ENCODE assay signal across 34 cellular contexts in genomic region chr3:143155756-143156155, GRCh38.
"Had no signal": no experiment of that assay in that cellular context is flagged by ENCODE, and none has a peak within 500 bp of the region (broad histone marks: within the 10 kb centered on the region; RNA-seq: fewer than 3 reads in every experiment).

No MANE protein-coding gene starts in this region.

- H3K9me3 Mint-ChIP-seq: activated CD4-positive, alpha-beta memory T cell treated with anti-CD3 and anti-CD28 coated beads for 36 hours; activated naive CD4-positive, alpha-beta T cell treated with anti-CD3 and anti-CD28 coated beads for 36 hours; activated naive CD4-positive, alpha-beta T cell treated with anti-CD3 and anti-CD28 coated beads, Interleukin-2, amount 50 U/mL, for 24 hours; activated naive CD8-positive, alpha-beta T cell treated with anti-CD3 and anti-CD28 coated beads for 36 hours; activated naive CD8-positive, alpha-beta T cell treated with anti-CD3 and anti-CD28 coated beads, Interleukin-2, amount 50 U/mL, for 24 hours; activated T-helper 1 cell treated with anti-CD3 and anti-CD28 coated beads, Interleukin-12 subunit alpha, Interleukin-12 subunit beta, Interleukin-2, Interleukin-4 antibody, amounts not matched to agents 30 ng/mL and 10 ng/mL and 1 ng/mL, durations not matched to agents 14 hours and 24 hours and 36 hours; activated T-helper 2 cell treated with anti-CD3 and anti-CD28 coated beads, Interferon-gamma antibody, Interleukin-2, Interleukin-4, amounts not matched to agents 10 μg/mL and 5 μg/mL and 100 μg/mL, durations not matched to agents 14 hours and 24 hours and 36 hours; central memory CD8-positive, alpha-beta T cell; dendritic cell treated with granulocyte-macrophage colony-stimulating factor and Interleukin-4, amounts not matched to agents 40 ng/mL and 50 ng/mL, for 4 days; endodermal cell had no signal

- DNase-seq: activated CD4-positive, alpha-beta memory T cell treated with anti-CD3 and anti-CD28 coated beads for 36 hours; activated CD4-positive, alpha-beta T cell treated with anti-CD3 and anti-CD28 coated beads for 36 hours; activated CD4-positive, alpha-beta T cell treated with anti-CD3 and anti-CD28 coated beads, Interleukin-2, amount 10 ng/mL, durations not matched to agents 24 days and 14 days; activated CD4-positive, CD25-positive, alpha-beta regulatory T cell; activated CD4-positive, CD25-positive, alpha-beta regulatory T cell treated with anti-CD3 and anti-CD28 coated beads, Interleukin-2, amount 50 U/mL, for 72 hours; activated CD8-positive, alpha-beta memory T cell treated with anti-CD3 and anti-CD28 coated beads, Interleukin-2, amount 10 ng/mL, durations not matched to agents 7 days and 5 days; activated CD8-positive, alpha-beta memory T cell treated with anti-CD3 and anti-CD28 coated beads, Interleukin-2, amount 50 U/mL, for 4 hours; activated CD8-positive, alpha-beta T cell treated with anti-CD3 and anti-CD28 coated beads, Interleukin-2, amount 10 ng/mL, durations not matched to agents 7 days and 5 days; activated effector memory CD4-positive, alpha-beta T cell treated with anti-CD3 and anti-CD28 coated beads, Interleukin-2, amount 50 U/mL, for 16 hours; activated naive CD4-positive, alpha-beta T cell treated with anti-CD3 and anti-CD28 coated beads for 36 hours; activated naive CD8-positive, alpha-beta T cell treated with anti-CD3 and anti-CD28 coated beads for 36 hours; activated naive CD8-positive, alpha-beta T cell treated with anti-CD3 and anti-CD28 coated beads, Interleukin-2, amount 50 U/mL, for 24 hours; activated T-cell treated with anti-CD3 and anti-CD28 coated beads, Interleukin-2, amount 50 U/mL, for 1 hour; activated T-cell treated with anti-CD3 and anti-CD28 coated beads, Interleukin-2, amount 50 U/mL, for 48 hours; adrenal gland; amygdala; aorta; body of pancreas; dorsolateral prefrontal cortex; effector memory CD4-positive, alpha-beta T cell; endodermal cell; erythroblast; gastrocnemius medialis; glutamatergic neuron; heart left ventricle; hypothalamus had no signal

- ATAC-seq: activated CD4-positive, alpha-beta T cell treated with anti-CD3 and anti-CD28 coated beads for 36 hours; activated CD8-positive, alpha-beta memory T cell treated with anti-CD3 and anti-CD28 coated beads, Interleukin-2, amount 10 ng/mL, durations not matched to agents 7 days and 5 days; activated CD8-positive, alpha-beta T cell treated with anti-CD3 and anti-CD28 coated beads, Interleukin-2, amount 10 ng/mL, durations not matched to agents 7 days and 5 days; activated naive CD8-positive, alpha-beta T cell treated with anti-CD3 and anti-CD28 coated beads, Interleukin-2, amount 50 U/mL, for 24 hours; body of pancreas; foreskin keratinocyte; gastrocnemius medialis; heart left ventricle had no signal

- H3K27ac ChIP-seq: adrenal gland, body of pancreas, coronary artery, dorsolateral prefrontal cortex, esophagus muscularis mucosa, foreskin keratinocyte, gastrocnemius medialis, heart left ventricle had no signal

- H3K27me3 Mint-ChIP-seq: activated CD4-positive, alpha-beta memory T cell treated with anti-CD3 and anti-CD28 coated beads for 36 hours; activated CD4-positive, alpha-beta T cell treated with anti-CD3 and anti-CD28 coated beads for 36 hours; activated CD4-positive, alpha-beta T cell treated with anti-CD3 and anti-CD28 coated beads, Interleukin-2, amount 10 ng/mL, durations not matched to agents 24 days and 14 days; activated naive CD4-positive, alpha-beta T cell treated with anti-CD3 and anti-CD28 coated beads, Interleukin-2, amount 50 U/mL, for 24 hours; activated naive CD8-positive, alpha-beta T cell treated with anti-CD3 and anti-CD28 coated beads for 36 hours; activated naive CD8-positive, alpha-beta T cell treated with anti-CD3 and anti-CD28 coated beads, Interleukin-2, amount 50 U/mL, for 24 hours; central memory CD8-positive, alpha-beta T cell had no signal

- H3K4me1 Mint-ChIP-seq: central memory CD8-positive, alpha-beta T cell; endodermal cell had no signal

- H3K4me1 ChIP-seq: adrenal gland, body of pancreas, foreskin keratinocyte had no signal

- H3K9me3 ChIP-seq: adrenal gland, body of pancreas, esophagus muscularis mucosa, gastrocnemius medialis, heart left ventricle had no signal

- H3K36me3 Mint-ChIP-seq: activated CD4-positive, alpha-beta memory T cell treated with anti-CD3 and anti-CD28 coated beads for 36 hours; activated CD8-positive, alpha-beta memory T cell treated with anti-CD3 and anti-CD28 coated beads, Interleukin-2, amount 10 ng/mL, durations not matched to agents 7 days and 5 days; activated naive CD4-positive, alpha-beta T cell treated with anti-CD3 and anti-CD28 coated beads, Interleukin-2, amount 50 U/mL, for 24 hours; activated naive CD8-positive, alpha-beta T cell treated with anti-CD3 and anti-CD28 coated beads for 36 hours had no signal

- H3K27me3 ChIP-seq: adrenal gland, body of pancreas, esophagus muscularis mucosa, foreskin keratinocyte, gastrocnemius medialis had no signal

- H3K4me3 ChIP-seq: adrenal gland, body of pancreas, coronary artery, dorsolateral prefrontal cortex, esophagus muscularis mucosa, gastrocnemius medialis, heart left ventricle had no signal

- H3K4me3 Mint-ChIP-seq: activated CD4-positive, alpha-beta memory T cell treated with anti-CD3 and anti-CD28 coated beads for 36 hours; activated CD4-positive, alpha-beta T cell treated with anti-CD3 and anti-CD28 coated beads for 36 hours; activated CD4-positive, alpha-beta T cell treated with anti-CD3 and anti-CD28 coated beads, Interleukin-2, amount 10 ng/mL, durations not matched to agents 24 days and 14 days; activated CD8-positive, alpha-beta memory T cell treated with anti-CD3 and anti-CD28 coated beads, Interleukin-2, amount 10 ng/mL, durations not matched to agents 7 days and 5 days; activated CD8-positive, alpha-beta T cell treated with anti-CD3 and anti-CD28 coated beads, Interleukin-2, amount 10 ng/mL, durations not matched to agents 7 days and 5 days; activated naive CD4-positive, alpha-beta T cell treated with anti-CD3 and anti-CD28 coated beads for 36 hours; activated naive CD4-positive, alpha-beta T cell treated with anti-CD3 and anti-CD28 coated beads, Interleukin-2, amount 50 U/mL, for 24 hours; activated naive CD8-positive, alpha-beta T cell treated with anti-CD3 and anti-CD28 coated beads for 36 hours; activated naive CD8-positive, alpha-beta T cell treated with anti-CD3 and anti-CD28 coated beads, Interleukin-2, amount 50 U/mL, for 24 hours; activated T-helper 1 cell treated with anti-CD3 and anti-CD28 coated beads, Interleukin-12 subunit alpha, Interleukin-12 subunit beta, Interleukin-2, Interleukin-4 antibody, amounts not matched to agents 30 ng/mL and 10 ng/mL and 1 ng/mL, durations not matched to agents 14 hours and 24 hours and 36 hours; central memory CD8-positive, alpha-beta T cell; dendritic cell treated with granulocyte-macrophage colony-stimulating factor and Interleukin-4, amounts not matched to agents 40 ng/mL and 50 ng/mL, for 4 days; endodermal cell had no signal

- H3K27ac Mint-ChIP-seq: activated CD4-positive, alpha-beta memory T cell treated with anti-CD3 and anti-CD28 coated beads for 36 hours; activated CD4-positive, alpha-beta T cell treated with anti-CD3 and anti-CD28 coated beads for 36 hours; activated CD4-positive, alpha-beta T cell treated with anti-CD3 and anti-CD28 coated beads, Interleukin-2, amount 10 ng/mL, durations not matched to agents 24 days and 14 days; activated CD8-positive, alpha-beta memory T cell treated with anti-CD3 and anti-CD28 coated beads, Interleukin-2, amount 10 ng/mL, durations not matched to agents 7 days and 5 days; activated CD8-positive, alpha-beta T cell treated with anti-CD3 and anti-CD28 coated beads, Interleukin-2, amount 10 ng/mL, durations not matched to agents 7 days and 5 days; activated naive CD4-positive, alpha-beta T cell treated with anti-CD3 and anti-CD28 coated beads for 36 hours; activated naive CD4-positive, alpha-beta T cell treated with anti-CD3 and anti-CD28 coated beads, Interleukin-2, amount 50 U/mL, for 24 hours; activated naive CD8-positive, alpha-beta T cell treated with anti-CD3 and anti-CD28 coated beads for 36 hours; activated naive CD8-positive, alpha-beta T cell treated with anti-CD3 and anti-CD28 coated beads, Interleukin-2, amount 50 U/mL, for 24 hours; activated T-helper 1 cell treated with anti-CD3 and anti-CD28 coated beads, Interleukin-12 subunit alpha, Interleukin-12 subunit beta, Interleukin-2, Interleukin-4 antibody, amounts not matched to agents 30 ng/mL and 10 ng/mL and 1 ng/mL, durations not matched to agents 14 hours and 24 hours and 36 hours; activated T-helper 2 cell treated with anti-CD3 and anti-CD28 coated beads, Interferon-gamma antibody, Interleukin-2, Interleukin-4, amounts not matched to agents 10 μg/mL and 5 μg/mL and 100 μg/mL, durations not matched to agents 14 hours and 24 hours and 36 hours; dendritic cell treated with granulocyte-macrophage colony-stimulating factor and Interleukin-4, amounts not matched to agents 40 ng/mL and 50 ng/mL, for 4 days; endodermal cell had no signal

- H3K36me3 ChIP-seq: adrenal gland, esophagus muscularis mucosa, gastrocnemius medialis, heart left ventricle had no signal
